In the genomic region with DNA sequence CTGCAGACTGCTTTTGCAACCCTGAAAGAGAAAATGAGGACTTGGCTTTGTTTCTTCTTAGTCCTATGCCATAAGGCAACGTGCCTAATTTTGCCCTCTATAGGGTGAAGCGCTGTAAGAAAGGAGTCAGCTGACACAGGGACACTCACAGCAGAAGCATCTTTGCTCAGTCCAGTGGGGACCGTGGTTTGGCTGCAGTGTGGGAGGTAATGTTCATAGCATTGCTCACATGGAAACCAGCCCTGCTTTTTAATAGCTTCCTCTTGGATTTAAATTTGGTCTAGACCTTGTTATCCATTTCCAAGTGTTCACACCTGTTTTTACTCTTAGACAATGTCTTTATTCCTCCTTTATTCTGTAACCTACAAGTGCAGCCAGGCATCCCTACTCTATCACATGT, we compare ENCODE assay signal across 1 cellular context.
TF ChIP-seq lines count a peak whose summit lies in the region.

No MANE protein-coding gene starts in this region.

TF ChIP-seq in SK-N-SH, 30 proteins besides CTCF, POLR2A, EP300 and RAD21 (continued from another document):
- no peak for TF ChIP-seq NRF1 (IDR thresholded peaks at IDR 0.05; ENCODE audit: low read depth, low read length)
- no peak for TF ChIP-seq GATA2 (CRISPR knock-in tag; IDR thresholded peaks at IDR 0.05)
- TF ChIP-seq POLR2AphosphoS5 (IDR thresholded peaks at IDR 0.05; ENCODE audit: low read depth, low read length): no peak
- TF ChIP-seq YY1 (IDR thresholded peaks at IDR 0.05; ENCODE audit: low read depth): no peak
- TF ChIP-seq, protein P1, sequence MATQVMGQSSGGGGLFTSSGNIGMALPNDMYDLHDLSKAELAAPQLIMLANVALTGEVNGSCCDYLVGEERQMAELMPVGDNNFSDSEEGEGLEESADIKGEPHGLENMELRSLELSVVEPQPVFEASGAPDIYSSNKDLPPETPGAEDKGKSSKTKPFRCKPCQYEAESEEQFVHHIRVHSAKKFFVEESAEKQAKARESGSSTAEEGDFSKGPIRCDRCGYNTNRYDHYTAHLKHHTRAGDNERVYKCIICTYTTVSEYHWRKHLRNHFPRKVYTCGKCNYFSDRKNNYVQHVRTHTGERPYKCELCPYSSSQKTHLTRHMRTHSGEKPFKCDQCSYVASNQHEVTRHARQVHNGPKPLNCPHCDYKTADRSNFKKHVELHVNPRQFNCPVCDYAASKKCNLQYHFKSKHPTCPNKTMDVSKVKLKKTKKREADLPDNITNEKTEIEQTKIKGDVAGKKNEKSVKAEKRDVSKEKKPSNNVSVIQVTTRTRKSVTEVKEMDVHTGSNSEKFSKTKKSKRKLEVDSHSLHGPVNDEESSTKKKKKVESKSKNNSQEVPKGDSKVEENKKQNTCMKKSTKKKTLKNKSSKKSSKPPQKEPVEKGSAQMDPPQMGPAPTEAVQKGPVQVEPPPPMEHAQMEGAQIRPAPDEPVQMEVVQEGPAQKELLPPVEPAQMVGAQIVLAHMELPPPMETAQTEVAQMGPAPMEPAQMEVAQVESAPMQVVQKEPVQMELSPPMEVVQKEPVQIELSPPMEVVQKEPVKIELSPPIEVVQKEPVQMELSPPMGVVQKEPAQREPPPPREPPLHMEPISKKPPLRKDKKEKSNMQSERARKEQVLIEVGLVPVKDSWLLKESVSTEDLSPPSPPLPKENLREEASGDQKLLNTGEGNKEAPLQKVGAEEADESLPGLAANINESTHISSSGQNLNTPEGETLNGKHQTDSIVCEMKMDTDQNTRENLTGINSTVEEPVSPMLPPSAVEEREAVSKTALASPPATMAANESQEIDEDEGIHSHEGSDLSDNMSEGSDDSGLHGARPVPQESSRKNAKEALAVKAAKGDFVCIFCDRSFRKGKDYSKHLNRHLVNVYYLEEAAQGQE (IDR thresholded peaks at IDR 0.05; ENCODE audit: low read depth, low read length): no peak
- no peak for TF ChIP-seq IRF3 (IDR thresholded peaks at IDR 0.05; ENCODE audit: low read depth, low read length)
- TF ChIP-seq FOXM1 (IDR thresholded peaks at IDR 0.05; ENCODE audit: low read depth): no peak
- TF ChIP-seq GABPA (IDR thresholded peaks at IDR 0.05; ENCODE audit: low read depth): no peak
- no peak for TF ChIP-seq NFIC (IDR thresholded peaks at IDR 0.05; ENCODE audit: borderline replicate concordance)
- no peak for TF ChIP-seq TEAD4 (IDR thresholded peaks at IDR 0.05; ENCODE audit: borderline replicate concordance, insufficient read depth)
- no peak for TF ChIP-seq MAX (IDR thresholded peaks at IDR 0.05; ENCODE audit: low read depth)
- no peak for TF ChIP-seq FOXJ3 (CRISPR knock-in tag; IDR thresholded peaks at IDR 0.05)
- TF ChIP-seq PBX3 (IDR thresholded peaks at IDR 0.05): no peak
